ENCODE assay signal across 1 cellular context in genomic region chr12:116922194-116922897, GRCh38.
TF ChIP-seq lines count a peak whose summit lies in the region.

No MANE protein-coding gene starts in this region.

TF ChIP-seq in GM23338, 12 proteins besides CTCF, POLR2A, EP300 and RAD21 (continued from another document):
- TF ChIP-seq ZNF462 (CRISPR knock-in tag; IDR thresholded peaks at IDR 0.05) (no peak), JUNB (IDR thresholded peaks at IDR 0.05; ENCODE audit: unreplicated experiment) (no peak), ZNF331 (CRISPR knock-in tag; IDR thresholded peaks at IDR 0.05; ENCODE audit: low read depth) (no peak)
